9 cellular contexts compared by ENCODE assay signal in genomic region chr5:110414360-110414759, GRCh38.
A peak's percentile ranks its signal among the peaks of the same experiment; 100 is the strongest.
DNase-seq lines count a peak whose midpoint lies in the region; ATAC-seq and TF ChIP-seq lines count a peak whose summit lies in the region.
"Had no signal": no experiment of that assay in that cellular context is flagged by ENCODE, and none has a peak within 500 bp of the region (broad histone marks: within the 10 kb centered on the region; RNA-seq: fewer than 3 reads in every experiment).

No MANE protein-coding gene starts in this region.

- H3K27ac ChIP-seq in PC-9 = no peak overlapping the region

- H2AFZ ChIP-seq in PC-9 = no peak overlapping the region

- POLR2A ChIA-PET in PC-9 (lab: Charles Lee; ENCODE audit: unreplicated experiment) = no interaction called here

- CTCF ChIA-PET in PC-9 (lab: Charles Lee) = no interaction called here

- H3K27me3 ChIP-seq in PC-9 (ENCODE audit: insufficient read depth, low read depth) = no peaks in the 10 kb centered on the region

- H3K9me2 ChIP-seq in PC-9 (ENCODE audit: insufficient read depth) = no peaks in the 10 kb centered on the region

- no peaks in the 10 kb centered on the region for H3F3A ChIP-seq in PC-9 (ENCODE audit: insufficient read depth, low read depth)

- DNase-seq in AG09319 (ENCODE audit: extremely low read depth, low read depth) (no peak), PC-9 (no peak), inferior parietal cortex (ENCODE audit: extremely low spot score) (peak; percentile 26), NCI-H1417 (lab: John Stamatoyannopoulos, UW) (no peak), T1000 (lab: John Stamatoyannopoulos, UW) (no peak)

- no peaks in the 10 kb centered on the region for H4K20me1 ChIP-seq in PC-9 (ENCODE audit: insufficient read depth)

- no peaks in the 10 kb centered on the region for H3K4me1 ChIP-seq in PC-9 (replicated peaks; ENCODE audit: insufficient read depth)

- no peak overlapping the region for H3K4me3 ChIP-seq in PC-9
- H3K4me3 ChIP-seq: K562 had no signal

- TF ChIP-seq CTCF in AG09319 (IDR thresholded peaks at IDR 0.05; ENCODE audit: low read depth, low read length) (peak; percentile 62), PC-9 (conservative IDR thresholded peaks at IDR 0.05) (peak; percentile 34)

- H3K9me3 ChIP-seq in PC-9 (ENCODE audit: insufficient read depth, low read depth) = no peaks in the 10 kb centered on the region

- BruUV-seq in PC-9 (replicated peaks; lab: Mats Ljungman, UMichigan) = no TSS peak

- intact Hi-C loops in PC-9 (cut with micrococcal nuclease; ENCODE audit: unreplicated experiment) = no loop called here

- no peaks in the 10 kb centered on the region for H3K79me2 ChIP-seq in PC-9 (ENCODE audit: low read depth)

- no peak overlapping the region for H3K4me2 ChIP-seq in PC-9

- no peaks in the 10 kb centered on the region for H3K36me3 ChIP-seq in PC-9 (ENCODE audit: low read depth)

- ATAC-seq in GM18907 (IDR thresholded peaks at IDR 0.05; ENCODE audit: unreplicated experiment) = peak; percentile 64
- no peak for ATAC-seq in GM18498 (IDR thresholded peaks at IDR 0.05; ENCODE audit: unreplicated experiment)
- no peak for ATAC-seq in HG02623 (IDR thresholded peaks at IDR 0.05; ENCODE audit: unreplicated experiment)
- ATAC-seq: K562 had no signal
